ENCODE assay signal across 15 cellular contexts in genomic region chr1:30413111-30413440, GRCh38.
"Had no signal": no experiment of that assay in that cellular context is flagged by ENCODE, and none has a peak within 500 bp of the region (broad histone marks: within the 10 kb centered on the region; RNA-seq: fewer than 3 reads in every experiment).

No MANE protein-coding gene starts in this region.

- ATAC-seq: activated T-cell treated with anti-CD3 and anti-CD28 coated beads, Interleukin-2, amount 50 U/mL, for 4 hours; heart right ventricle; pancreas had no signal

- H3K4me3 ChIP-seq: gastrocnemius medialis, heart right ventricle, pancreas, sigmoid colon, uterus had no signal

- H3K27ac Mint-ChIP-seq: activated CD4-positive, alpha-beta T cell treated with anti-CD3 and anti-CD28 coated beads, Interleukin-2, amount 10 ng/mL, durations not matched to agents 7 days and 5 days; activated naive CD8-positive, alpha-beta T cell treated with anti-CD3 and anti-CD28 coated beads, Interleukin-2, amount 10 ng/mL, durations not matched to agents 7 days and 5 days had no signal

- H3K27ac ChIP-seq: brain microvascular endothelial cell, heart right ventricle, pancreas, sigmoid colon, uterus had no signal

- H3K36me3 ChIP-seq: brain microvascular endothelial cell, gastrocnemius medialis, heart right ventricle, pancreas, sigmoid colon, uterus had no signal

- H3K4me1 Mint-ChIP-seq: activated CD4-positive, alpha-beta T cell treated with anti-CD3 and anti-CD28 coated beads, Interleukin-2, amount 10 ng/mL, durations not matched to agents 7 days and 5 days; activated naive CD8-positive, alpha-beta T cell treated with anti-CD3 and anti-CD28 coated beads, Interleukin-2, amount 10 ng/mL, durations not matched to agents 7 days and 5 days; central memory CD8-positive, alpha-beta T cell; naive B cell had no signal

- FAIRE-seq: islet of Langerhans, pancreas had no signal

- H3K4me3 Mint-ChIP-seq: activated CD4-positive, alpha-beta T cell treated with anti-CD3 and anti-CD28 coated beads, Interleukin-2, amount 10 ng/mL, durations not matched to agents 7 days and 5 days; activated naive CD8-positive, alpha-beta T cell treated with anti-CD3 and anti-CD28 coated beads, Interleukin-2, amount 10 ng/mL, durations not matched to agents 7 days and 5 days; activated T-cell treated with anti-CD3 and anti-CD28 coated beads, Interleukin-2, amount 50 U/mL, for 4 hours; central memory CD8-positive, alpha-beta T cell; naive B cell had no signal

- H3K9me3 ChIP-seq: gastrocnemius medialis, heart right ventricle, pancreas, sigmoid colon, uterus had no signal

- H3K9me3 Mint-ChIP-seq: activated CD4-positive, alpha-beta T cell treated with anti-CD3 and anti-CD28 coated beads, Interleukin-2, amount 10 ng/mL, durations not matched to agents 7 days and 5 days; activated naive CD8-positive, alpha-beta T cell treated with anti-CD3 and anti-CD28 coated beads, Interleukin-2, amount 10 ng/mL, durations not matched to agents 7 days and 5 days; activated T-cell treated with anti-CD3 and anti-CD28 coated beads, Interleukin-2, amount 50 U/mL, for 4 hours; central memory CD8-positive, alpha-beta T cell had no signal

- H3K27me3 Mint-ChIP-seq: activated CD4-positive, alpha-beta T cell treated with anti-CD3 and anti-CD28 coated beads, Interleukin-2, amount 10 ng/mL, durations not matched to agents 7 days and 5 days; activated naive CD8-positive, alpha-beta T cell treated with anti-CD3 and anti-CD28 coated beads, Interleukin-2, amount 10 ng/mL, durations not matched to agents 7 days and 5 days had no signal

- H3K27me3 ChIP-seq: brain microvascular endothelial cell, gastrocnemius medialis, pancreas, uterus had no signal

- DNase-seq: activated CD4-positive, alpha-beta T cell treated with anti-CD3 and anti-CD28 coated beads, Interleukin-2, amount 10 ng/mL, durations not matched to agents 7 days and 5 days; activated CD4-positive, CD25-positive, alpha-beta regulatory T cell; activated T-cell treated with anti-CD3 and anti-CD28 coated beads, Interleukin-2, amount 50 U/mL, for 4 hours; effector memory CD4-positive, alpha-beta T cell; gastrocnemius medialis; heart right ventricle; naive B cell; pancreas; stimulated activated CD4-positive, alpha-beta T cell treated with anti-CD3 and anti-CD28 coated beads, Interleukin-1b, Interleukin-23, amount 100 ng/mL, for 48 hours had no signal

- H3K4me1 ChIP-seq: gastrocnemius medialis, heart right ventricle, pancreas, sigmoid colon, uterus had no signal

- H3K36me3 Mint-ChIP-seq: activated naive CD8-positive, alpha-beta T cell treated with anti-CD3 and anti-CD28 coated beads, Interleukin-2, amount 10 ng/mL, durations not matched to agents 7 days and 5 days; naive B cell had no signal
